8 cellular contexts compared by ENCODE assay signal in the genomic region with DNA sequence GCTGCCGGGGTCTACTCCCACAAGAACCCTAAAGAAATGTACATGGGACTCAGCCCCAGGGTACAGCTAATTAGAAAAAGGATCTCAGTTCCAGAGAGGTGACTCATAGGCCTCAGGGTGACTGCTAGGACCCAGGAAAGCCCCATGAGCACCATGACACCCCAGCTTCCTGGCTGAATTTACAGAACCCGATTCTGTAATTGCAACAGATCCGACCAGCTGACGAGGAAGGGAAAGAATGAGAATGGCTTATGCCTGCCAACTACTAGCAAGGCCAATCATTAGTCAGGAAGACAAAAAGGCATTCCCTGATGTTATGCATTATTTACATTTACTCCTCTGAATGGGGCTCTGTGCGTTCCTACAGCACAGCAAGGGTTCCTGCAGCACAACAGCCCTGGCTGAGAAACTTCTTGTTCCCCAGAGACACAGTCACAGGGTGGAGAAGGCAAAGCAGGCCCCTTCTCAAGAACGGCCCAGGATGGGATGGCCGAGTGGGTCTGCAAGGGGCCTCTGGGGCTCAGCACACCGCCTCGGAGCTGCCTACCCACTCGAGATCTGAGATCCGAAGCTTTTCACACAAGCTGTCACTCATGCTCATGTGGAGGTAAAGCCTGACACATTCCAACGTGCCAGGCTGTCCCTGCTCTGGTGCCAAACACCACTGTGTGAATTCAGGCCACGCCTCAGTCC. TPM values are rescaled to one million over a fixed set of nuclear protein-coding genes. Genes with fewer than 3 reads are reported as not detected.
A peak's percentile ranks its signal among the peaks of the same experiment; 100 is the strongest.
DNase-seq lines count a peak whose midpoint lies in the region; ATAC-seq, FAIRE-seq and TF ChIP-seq lines count a peak whose summit lies in the region.

No MANE protein-coding gene starts in this region.

- DNase-seq in CD4-positive, alpha-beta T cell: peak in 9 of 10 experiments; percentile 27 to 52 (median 42)
- peak; percentile 91 for DNase-seq in H4 (ENCODE audit: low spot score)
- DNase-seq in RCC 7860 (ENCODE audit: low spot score): peak; percentile 74
- DNase-seq in activated gamma-delta T cell treated with anti-CD3 and anti-CD28 coated beads, Interleukin-2, amount 50 U/mL, for 16 hours (ENCODE audit: low read depth): peak; percentile 55
- peak; percentile 59 for DNase-seq in stimulated activated CD4-positive, alpha-beta T cell treated with anti-CD3 and anti-CD28 coated beads, Interleukin-4, amount 100 ng/mL, for 1 hour
- DNase-seq in NCI-H446 treated with DMSO at 0.1 percent for 48 hours (lab: John Stamatoyannopoulos, UW): no peak
- no peak for DNase-seq in testis

- no peak for TF ChIP-seq CTCF in CD4-positive, alpha-beta T cell (IDR thresholded peaks at IDR 0.05)
- TF ChIP-seq CTCF in testis (IDR thresholded peaks at IDR 0.05): no peak

- FAIRE-seq in RCC 7860 (lab: Jason Lieb, UNC): peak; percentile 14

- H3K4me1 Mint-ChIP-seq in CD4-positive, alpha-beta T cell (ENCODE audit: low read depth): peaks cover 47% of the 10 kb centered on the region

- no peaks in the 10 kb centered on the region for H3K36me3 ChIP-seq in iPS-20b (ENCODE audit: insufficient read depth, low read depth, low read length)
- no peaks in the 10 kb centered on the region for H3K36me3 ChIP-seq in testis (ENCODE audit: low read depth, missing control alignments)

- TF ChIP-seq POLR2A in testis (IDR thresholded peaks at IDR 0.05): no peak

- peak overlapping the region; percentile 55 for H3K27ac ChIP-seq in CD4-positive, alpha-beta T cell (ENCODE audit: low read depth, low read length)
- no peak overlapping the region for H3K27ac ChIP-seq in iPS-20b (ENCODE audit: low read length)
- no peak overlapping the region for H3K27ac ChIP-seq in testis

- H3K9me3 Mint-ChIP-seq in CD4-positive, alpha-beta T cell: no peaks in the 10 kb centered on the region

- intact Hi-C loops in CD4-positive, alpha-beta T cell (cut with DNase I, micrococcal nuclease): loop anchor here (2.0 to 5.0 kb wide), 2 partner anchors 16 to 54 kb away; a partner anchor contains a TSS
- intact Hi-C loops in testis (cut with DNase I; ENCODE audit: low total_unique reads): no loop called here

- no peaks in the 10 kb centered on the region for H3K27me3 ChIP-seq in CD4-positive, alpha-beta T cell (ENCODE audit: control insufficient read depth, insufficient read depth, low read length)
- H3K27me3 ChIP-seq in iPS-20b (ENCODE audit: insufficient read depth, low read length): no peaks in the 10 kb centered on the region
- no peaks in the 10 kb centered on the region for H3K27me3 ChIP-seq in testis

- H3K4me1 ChIP-seq in iPS-20b (ENCODE audit: insufficient read depth, low read length): peaks cover 11% of the 10 kb centered on the region; the same call in 1 of the 2 replicates
- no peaks in the 10 kb centered on the region for H3K4me1 ChIP-seq in testis

- peak; percentile 91 for ATAC-seq in CD4-positive, alpha-beta T cell (ENCODE audit: poor library complexity)

- CTCF ChIA-PET in CD4-positive, alpha-beta T cell (lab: Charles Lee): interaction anchor here (1.1 to 3.2 kb wide), 4 partner anchors 15 to 59 kb away, joined by 4 to 12 read pairs (median 10); a partner anchor contains a TSS

- no peaks in the 10 kb centered on the region for H3K9me3 ChIP-seq in CD4-positive, alpha-beta T cell (ENCODE audit: control insufficient read depth, low read length)
- H3K9me3 ChIP-seq in iPS-20b (ENCODE audit: insufficient read depth, low read depth, low read length) (no peaks in the 10 kb centered on the region), testis (no peaks in the 10 kb centered on the region)

- H3K4me3 ChIP-seq in iPS-20b (ENCODE audit: low read length) (peak overlapping the region; percentile 27; the same call in 1 of the 2 replicates), testis (no peak overlapping the region)

- WGBS in testis, 2 donors: 71 to 84% methylated on average over 11 to 13 of the region's 13 CpGs

- peak overlapping the region; percentile 92 for H3K27ac Mint-ChIP-seq in CD4-positive, alpha-beta T cell

- peaks cover 38% of the 10 kb centered on the region for H3K36me3 Mint-ChIP-seq in CD4-positive, alpha-beta T cell (ENCODE audit: low read depth)

- POLR2A ChIA-PET in CD4-positive, alpha-beta T cell (lab: Charles Lee): interaction anchor here (0.6 to 1.7 kb wide), 5 partner anchors 27 to 96 kb away, joined by 3 to 5 read pairs (median 3); a partner anchor contains a TSS

- H3K9ac ChIP-seq in iPS-20b (ENCODE audit: low read depth, low read length): peak overlapping the region; percentile 8; the same call in 1 of the 2 replicates

- peak overlapping the region; percentile 60 for H3K4me3 Mint-ChIP-seq in CD4-positive, alpha-beta T cell

- H3K27me3 Mint-ChIP-seq in CD4-positive, alpha-beta T cell: no peaks in the 10 kb centered on the region

RNA-seq across cellular contexts. Expression of a gene that starts 27.2 kb away (rescaled TPM):
- total RNA-seq in CD4-positive, alpha-beta T cell: 10 to 100 TPM; 50.1 to 51.8 TPM
- total RNA-seq in H4 (2014; rRNA removed; shearing (Covaris generic)): 0.10 TPM in 1 of 2 replicates, not detected in the other
- 10 to 100 TPM; 16.2 to 28.3 TPM for total RNA-seq in testis
- 18.0 TPM for polyA plus RNA-seq in testis (ENCODE audit: insufficient read depth, low read depth, low replicate concordance)

RNA-seq across cellular contexts. Expression of a gene that starts 36.7 kb away (rescaled TPM):
- total RNA-seq in CD4-positive, alpha-beta T cell: 10 to 100 TPM; 85.9 to 93.7 TPM
- total RNA-seq in H4 (2014; rRNA removed; shearing (Covaris generic)): 0.16 and 0.72 TPM in 2 replicates
- 100 to 1,000 TPM; 181 to 224 TPM for total RNA-seq in testis
- polyA plus RNA-seq in testis (ENCODE audit: insufficient read depth, low read depth, low replicate concordance): 73.9 TPM

RNA-seq across cellular contexts. Expression of a gene that starts 52.2 kb away (rescaled TPM):
- total RNA-seq in CD4-positive, alpha-beta T cell: 10 to 100 TPM; 89.6 to 97.0 TPM
- total RNA-seq in H4 (2014; rRNA removed; shearing (Covaris generic)): 4.0 and 4.4 TPM in 2 replicates
- 10 to 100 TPM; 13.4 to 15.2 TPM for total RNA-seq in testis
- 8.8 TPM for polyA plus RNA-seq in testis (ENCODE audit: insufficient read depth, low read depth, low replicate concordance)

RNA-seq across cellular contexts. Expression of a gene that starts 53.2 kb away (rescaled TPM):
- total RNA-seq in CD4-positive, alpha-beta T cell: 1 to 10 TPM; 1.1 to 1.7 TPM
- 0.08 and 0.23 TPM in 2 replicates for total RNA-seq in H4 (2014; rRNA removed; shearing (Covaris generic))
- total RNA-seq in testis: 1 to 10 TPM; 5.6 to 9.5 TPM
- polyA plus RNA-seq in testis (ENCODE audit: insufficient read depth, low read depth, low replicate concordance): 10.0 TPM

Comparison
In these comparisons a context has a peak if more than half of its experiments do, and no peak if none do; other contexts are left out.
1. DNase-seq: peak in CD4-positive, alpha-beta T cell (9 of 10), H4 (single experiment), RCC 7860 (single experiment), activated gamma-delta T cell treated with anti-CD3 and anti-CD28 coated beads, Interleukin-2, amount 50 U/mL, for 16 hours (single experiment) and stimulated activated CD4-positive, alpha-beta T cell treated with anti-CD3 and anti-CD28 coated beads, Interleukin-4, amount 100 ng/mL, for 1 hour (single experiment); none in NCI-H446 treated with DMSO at 0.1 percent for 48 hours (single experiment) and testis (single experiment).
2. RNA of a gene that starts 27.2 kb away (total RNA-seq): 50.1 to 51.8 TPM in CD4-positive, alpha-beta T cell and 16.2 to 28.3 TPM in testis; 0.10 TPM in H4; every median in the first group is over 10 times any median in the second.
3. RNA of a gene that starts 36.7 kb away (total RNA-seq): 181 to 224 TPM in testis and 85.9 to 93.7 TPM in CD4-positive, alpha-beta T cell; 0.16 to 0.72 TPM in H4; every median in the first group is over 10 times any median in the second.
4. RNA of a gene that starts 52.2 kb away (total RNA-seq): 89.6 to 97.0 TPM in CD4-positive, alpha-beta T cell; 13.4 to 15.2 TPM in testis and 4.0 to 4.4 TPM in H4; every median in the first group is over 4 times any median in the second.